21 cellular contexts compared by ENCODE assay signal in genomic region chr22:38956551-38956950, GRCh38. TPM values are rescaled to one million over a fixed set of nuclear protein-coding genes. Genes with fewer than 3 reads are reported as not detected.
"Had no signal": no experiment of that assay in that cellular context is flagged by ENCODE, and none has a peak within 500 bp of the region (broad histone marks: within the 10 kb centered on the region; RNA-seq: fewer than 3 reads in every experiment).

No MANE protein-coding gene starts in this region.

- H3K27me3 ChIP-seq: adrenal gland, breast epithelium, esophagus squamous epithelium had no signal

- H3K9me3 Mint-ChIP-seq: activated CD4-positive, alpha-beta T cell treated with anti-CD3 and anti-CD28 coated beads, Interleukin-2, amount 10 ng/mL, durations not matched to agents 7 days and 5 days; effector memory CD8-positive, alpha-beta T cell; immature natural killer cell; naive thymus-derived CD8-positive, alpha-beta T cell; stimulated activated naive B cell treated with anti-CD40 and anti-IgM and Interleukin-4, amounts not matched to agents 10 μg/mL and 1 μg/mL and 100 μg/mL, for 72 hours; WTC11 had no signal

- H3K27ac ChIP-seq: adrenal gland, breast epithelium, esophagus squamous epithelium, thoracic aorta had no signal

- ATAC-seq: activated CD8-positive, alpha-beta T cell treated with anti-CD3 and anti-CD28 coated beads, Interleukin-2, amount 10 ng/mL, durations not matched to agents 7 days and 5 days; effector memory CD8-positive, alpha-beta T cell; naive thymus-derived CD8-positive, alpha-beta T cell; WTC11 had no signal

- H3K27ac Mint-ChIP-seq: activated CD4-positive, alpha-beta T cell treated with anti-CD3 and anti-CD28 coated beads, Interleukin-2, amount 10 ng/mL, durations not matched to agents 7 days and 5 days; stimulated activated naive B cell treated with anti-CD40 and anti-IgM and Interleukin-4, amounts not matched to agents 10 μg/mL and 1 μg/mL and 100 μg/mL, for 72 hours; WTC11 had no signal

- H3K9me3 ChIP-seq: adrenal gland, breast epithelium, esophagus squamous epithelium, thoracic aorta had no signal

- H3K27me3 Mint-ChIP-seq: activated CD4-positive, alpha-beta T cell treated with anti-CD3 and anti-CD28 coated beads, Interleukin-2, amount 10 ng/mL, durations not matched to agents 7 days and 5 days had no signal

- DNase-seq: activated CD4-positive, alpha-beta T cell treated with anti-CD3 and anti-CD28 coated beads, Interleukin-2, amount 10 ng/mL, durations not matched to agents 7 days and 5 days; activated CD8-positive, alpha-beta memory T cell treated with anti-CD3 and anti-CD28 coated beads, Interleukin-2, amount 50 U/mL, for 48 hours; activated CD8-positive, alpha-beta T cell treated with anti-CD3 and anti-CD28 coated beads, Interleukin-2, amount 10 ng/mL, durations not matched to agents 7 days and 5 days; activated T-cell treated with anti-CD3 and anti-CD28 coated beads, Interleukin-2, amount 50 U/mL, for 48 hours; cerebellar nuclear complex; dermis blood vessel endothelial cell; effector memory CD8-positive, alpha-beta T cell; esophagus squamous epithelium; immature natural killer cell; mesendoderm; nucleus accumbens; stimulated activated CD4-positive, alpha-beta T cell treated with anti-CD3 and anti-CD28 coated beads, Interleukin-4, amount 100 ng/mL, for 4 hours; stimulated activated naive B cell treated with anti-CD40 and anti-IgM and Interleukin-4, amounts not matched to agents 10 μg/mL and 1 μg/mL and 100 μg/mL, for 72 hours; SW 1271 had no signal

- H3K4me3 ChIP-seq: adrenal gland, breast epithelium, esophagus squamous epithelium, thoracic aorta had no signal

- H3K36me3 Mint-ChIP-seq: immature natural killer cell; naive thymus-derived CD8-positive, alpha-beta T cell; stimulated activated naive B cell treated with anti-CD40 and anti-IgM and Interleukin-4, amounts not matched to agents 10 μg/mL and 1 μg/mL and 100 μg/mL, for 72 hours; WTC11 had no signal

- H3K4me1 ChIP-seq: adrenal gland, breast epithelium had no signal

- H3K36me3 ChIP-seq: adrenal gland, breast epithelium, esophagus squamous epithelium, thoracic aorta had no signal

- H3K4me1 Mint-ChIP-seq: immature natural killer cell had no signal

- H3K4me3 Mint-ChIP-seq: activated CD4-positive, alpha-beta T cell treated with anti-CD3 and anti-CD28 coated beads, Interleukin-2, amount 10 ng/mL, durations not matched to agents 7 days and 5 days; activated CD8-positive, alpha-beta T cell treated with anti-CD3 and anti-CD28 coated beads, Interleukin-2, amount 10 ng/mL, durations not matched to agents 7 days and 5 days; effector memory CD8-positive, alpha-beta T cell; immature natural killer cell; naive thymus-derived CD8-positive, alpha-beta T cell; stimulated activated naive B cell treated with anti-CD40 and anti-IgM and Interleukin-4, amounts not matched to agents 10 μg/mL and 1 μg/mL and 100 μg/mL, for 72 hours; WTC11 had no signal

RNA-seq across cellular contexts. Expression of gene APOBEC3A, which starts 0.9 kb away (rescaled TPM):
- total RNA-seq: activated CD4-positive, alpha-beta T cell treated with anti-CD3 and anti-CD28 coated beads, Interleukin-2, amount 10 ng/mL, durations not matched to agents 7 days and 5 days; activated CD8-positive, alpha-beta T cell treated with anti-CD3 and anti-CD28 coated beads, Interleukin-2, amount 10 ng/mL, durations not matched to agents 7 days and 5 days; astrocyte; dermis blood vessel endothelial cell; fibroblast of villous mesenchyme; naive thymus-derived CD8-positive, alpha-beta T cell; WTC11 had no signal
- polyA plus RNA-seq: immature natural killer cell; naive thymus-derived CD8-positive, alpha-beta T cell had no signal
